In the genomic region with DNA sequence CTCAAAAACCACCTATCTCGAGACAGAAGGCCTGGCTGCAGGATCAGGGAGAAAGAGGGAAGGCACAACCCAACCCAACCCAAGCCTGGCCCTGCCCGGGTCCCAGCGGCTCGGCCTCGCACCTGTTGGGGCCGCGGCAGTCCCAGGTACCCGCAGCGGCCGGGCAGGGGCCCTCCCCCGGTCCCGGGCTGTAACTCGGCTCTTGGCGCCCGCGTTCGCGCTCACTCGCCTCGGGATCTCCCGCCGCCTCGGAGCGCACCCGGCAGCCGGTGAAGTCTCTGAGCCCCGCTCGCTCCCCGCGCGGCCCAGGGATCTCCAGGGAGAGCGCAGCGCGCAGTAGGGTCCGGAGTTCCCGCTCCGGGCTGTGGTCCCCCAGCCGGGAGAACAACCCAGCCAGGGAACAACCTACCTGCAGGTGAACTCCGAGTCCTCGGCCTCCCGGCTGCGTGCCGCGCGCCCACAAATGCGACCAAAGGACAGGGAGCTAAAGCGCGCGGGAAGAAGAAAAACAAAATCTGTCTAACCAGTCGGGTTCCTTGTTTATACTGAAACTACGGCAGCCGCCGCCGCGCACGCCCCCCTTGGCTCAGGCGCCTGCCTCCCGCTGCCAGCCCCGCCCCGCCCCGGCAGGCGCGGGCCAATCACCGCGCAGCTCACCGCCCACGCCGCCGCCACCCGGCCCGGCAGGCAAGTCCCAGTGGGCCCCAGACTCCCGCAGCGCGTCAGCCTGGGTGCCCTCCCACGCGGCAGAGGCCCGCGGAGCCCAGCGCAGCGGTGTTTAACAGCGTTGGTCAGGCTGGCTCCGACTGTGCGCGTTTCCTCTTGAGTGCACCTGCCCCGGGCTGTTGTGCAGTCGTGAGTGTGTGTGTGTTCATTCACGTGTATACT, we compare ENCODE assay signal across 8 cellular contexts. TPM values are rescaled to one million over a fixed set of nuclear protein-coding genes. Genes with fewer than 3 reads are reported as not detected.
DNase-seq lines count a peak whose midpoint lies in the region; ATAC-seq lines count a peak whose summit lies in the region.

A gene (minus strand): TSS at position 547 of the 888 bp plus-strand sequence. CDS start 12,399 bp downstream, outside the sequence.

- ATAC-seq in GM19035 (IDR thresholded peaks at IDR 0.05; ENCODE audit: unreplicated experiment) (peak; percentile 96), HG03280 (IDR thresholded peaks at IDR 0.05; ENCODE audit: unreplicated experiment) (peak; percentile 98)

- DNase-seq in AG08395 (ENCODE audit: low spot score) (peak; percentile 78), NCI-H345 treated with DMSO at 0.1 percent for 48 hours (lab: John Stamatoyannopoulos, UW; ENCODE audit: unreplicated experiment) (peak; percentile 68), cerebellum (ENCODE audit: low spot score) (peak; percentile 32), kidney glomerular epithelial cell (lab: John Stamatoyannopoulos, UW) (peak; percentile 83)
- DNase-seq in activated CD4-positive, alpha-beta T cell treated with anti-CD3 and anti-CD28 coated beads for 24 hours (ENCODE audit: low read depth in 2 of 2) = peak; percentile 89 to 94
- DNase-seq in stimulated activated CD4-positive, alpha-beta T cell treated with anti-CD3 and anti-CD28 coated beads, Interleukin-15, amount 100 ng/mL, for 48 hours (ENCODE audit: low read depth in 2 of 2) = peak; percentile 85 to 95

RNA-seq across cellular contexts. Expression of the gene that starts here (rescaled TPM):
- total RNA-seq in cerebellum = 40.9 TPM

Comparison
In these comparisons a context has a peak if more than half of its experiments do, and no peak if none do; other contexts are left out.
1. Peak in every context shown above with its lines: DNase-seq and ATAC-seq.
2. DNase-seq: peak in every context shown above with its lines; median percentile 92 in activated CD4-positive, alpha-beta T cell treated with anti-CD3 and anti-CD28 coated beads for 24 hours; 90 in stimulated activated CD4-positive, alpha-beta T cell treated with anti-CD3 and anti-CD28 coated beads, Interleukin-15, amount 100 ng/mL, for 48 hours; 83 in kidney glomerular epithelial cell; 78 in AG08395; 68 in NCI-H345 treated with DMSO at 0.1 percent for 48 hours; 32 in cerebellum.